Comparison of ENCODE assay signal across 2 cellular contexts in genomic region chr11:57568330-57568766, GRCh38.
TF ChIP-seq lines count a peak whose summit lies in the region.

No MANE protein-coding gene starts in this region.

TF ChIP-seq in SK-N-SH treated with all-trans-retinoic acid at 6 μM for 48 hours, 23 proteins besides CTCF, POLR2A, EP300 and RAD21:
- TF ChIP-seq ARNTL (CRISPR knock-in tag; IDR thresholded peaks at IDR 0.05; ENCODE audit: borderline replicate concordance, low read depth), result no peak
- no peak for TF ChIP-seq TSHZ2 (CRISPR knock-in tag; IDR thresholded peaks at IDR 0.05)
- TF ChIP-seq POU6F1 (CRISPR knock-in tag; IDR thresholded peaks at IDR 0.05; ENCODE audit: borderline replicate concordance, low read depth), result no peak
- TF ChIP-seq TCF4 (CRISPR knock-in tag; IDR thresholded peaks at IDR 0.05; ENCODE audit: borderline replicate concordance), result no peak
- no peak for TF ChIP-seq CREB5 (CRISPR knock-in tag; IDR thresholded peaks at IDR 0.05; ENCODE audit: low read depth)
- no peak for TF ChIP-seq ISL1 (CRISPR knock-in tag; IDR thresholded peaks at IDR 0.05)
- no peak for TF ChIP-seq RARB (CRISPR knock-in tag; IDR thresholded peaks at IDR 0.05)
- TF ChIP-seq PATZ1 (CRISPR knock-in tag; IDR thresholded peaks at IDR 0.05; ENCODE audit: borderline replicate concordance), result no peak
- TF ChIP-seq GLIS3 (CRISPR knock-in tag; IDR thresholded peaks at IDR 0.05), result no peak
- no peak for TF ChIP-seq ZNF70 (CRISPR knock-in tag; IDR thresholded peaks at IDR 0.05)
- TF ChIP-seq BACH2 (CRISPR knock-in tag; IDR thresholded peaks at IDR 0.05; ENCODE audit: borderline replicate concordance), result no peak
- no peak for TF ChIP-seq ZNF8 (CRISPR knock-in tag; IDR thresholded peaks at IDR 0.05)
- no peak for TF ChIP-seq CSRNP3 (CRISPR knock-in tag; IDR thresholded peaks at IDR 0.05)
- TF ChIP-seq ZC3H10 (CRISPR knock-in tag; IDR thresholded peaks at IDR 0.05), result no peak
- no peak for TF ChIP-seq OSR1 (CRISPR knock-in tag; IDR thresholded peaks at IDR 0.05)
- TF ChIP-seq PPARA (CRISPR knock-in tag; IDR thresholded peaks at IDR 0.05; ENCODE audit: borderline replicate concordance), result no peak

TF ChIP-seq in HepG2, 621 proteins besides CTCF, POLR2A, EP300 and RAD21 (continues in another document):
- TF ChIP-seq HOXD1 (CRISPR knock-in tag; IDR thresholded peaks at IDR 0.05), result no peak
- 0 out of 2 replicates have a peak, but pooled peaks have one; percentile 6 for TF ChIP-seq ZNF44 (CRISPR knock-in tag; IDR thresholded peaks at IDR 0.05)
- 0 out of 2 replicates have a peak, but pooled peaks have one; percentile 36 for TF ChIP-seq ZNF784 (CRISPR knock-in tag; IDR thresholded peaks at IDR 0.05; ENCODE audit: borderline replicate concordance)
- no peak for TF ChIP-seq ADNP (CRISPR knock-in tag; IDR thresholded peaks at IDR 0.05)
- TF ChIP-seq FOXA3 (CRISPR knock-in tag; IDR thresholded peaks at IDR 0.05), result no peak
- no peak for TF ChIP-seq NFKBIZ (CRISPR knock-in tag; IDR thresholded peaks at IDR 0.05)
- no peak for TF ChIP-seq NFYC (CRISPR knock-in tag; IDR thresholded peaks at IDR 0.05)
- no peak for TF ChIP-seq SP2 (CRISPR knock-in tag; IDR thresholded peaks at IDR 0.05)
- TF ChIP-seq NKX3-1 (CRISPR knock-in tag; IDR thresholded peaks at IDR 0.05), result no peak; the same call in 1 of the 2 replicates
- TF ChIP-seq GLI4 (CRISPR knock-in tag; IDR thresholded peaks at IDR 0.05; ENCODE audit: borderline replicate concordance), result no peak
- TF ChIP-seq ZNF484 (CRISPR knock-in tag; IDR thresholded peaks at IDR 0.05; ENCODE audit: borderline replicate concordance, low read depth), result no peak
- TF ChIP-seq CENPBD1 (CRISPR knock-in tag; IDR thresholded peaks at IDR 0.05; ENCODE audit: borderline replicate concordance, low read depth), result no peak
- TF ChIP-seq THAP9 (CRISPR knock-in tag; IDR thresholded peaks at IDR 0.05; ENCODE audit: borderline replicate concordance), result 0 out of 2 replicates have a peak, but pooled peaks have one; percentile 56
- TF ChIP-seq PAWR (CRISPR knock-in tag; IDR thresholded peaks at IDR 0.05; ENCODE audit: borderline replicate concordance), result no peak
- TF ChIP-seq PPARG (CRISPR knock-in tag; conservative IDR thresholded peaks at IDR 0.05), result no peak
- TF ChIP-seq ZNF720 (CRISPR knock-in tag; IDR thresholded peaks at IDR 0.05), result no peak
- TF ChIP-seq ARID2 (CRISPR knock-in tag; IDR thresholded peaks at IDR 0.05; ENCODE audit: borderline replicate concordance), result no peak
- peak; percentile 81 for TF ChIP-seq STAG1 (CRISPR knock-in tag; IDR thresholded peaks at IDR 0.05)
- TF ChIP-seq HOXA3 (CRISPR knock-in tag; IDR thresholded peaks at IDR 0.05), result no peak
- no peak for TF ChIP-seq PRDM10 (CRISPR knock-in tag; IDR thresholded peaks at IDR 0.05; ENCODE audit: low read depth)
- no peak for TF ChIP-seq ZNF724P (CRISPR knock-in tag; IDR thresholded peaks at IDR 0.05; ENCODE audit: borderline replicate concordance)
- peak; percentile 5; the same call in 1 of the 2 replicates for TF ChIP-seq ZFP91 (CRISPR knock-in tag; IDR thresholded peaks at IDR 0.05; ENCODE audit: borderline replicate concordance)
- TF ChIP-seq ZNF350 (CRISPR knock-in tag; IDR thresholded peaks at IDR 0.05; ENCODE audit: borderline replicate concordance, low read depth), result 0 out of 2 replicates have a peak, but pooled peaks have one; percentile 9
- 0 out of 2 replicates have a peak, but pooled peaks have one; percentile 42 for TF ChIP-seq SP4 (CRISPR knock-in tag; IDR thresholded peaks at IDR 0.05)
- no peak for TF ChIP-seq PHF5A (CRISPR knock-in tag; IDR thresholded peaks at IDR 0.05; ENCODE audit: low read depth, unreplicated experiment)
- no peak for TF ChIP-seq ZBTB46 (CRISPR knock-in tag; IDR thresholded peaks at IDR 0.05; ENCODE audit: borderline replicate concordance)
- TF ChIP-seq REXO4 (CRISPR knock-in tag; IDR thresholded peaks at IDR 0.05; ENCODE audit: borderline replicate concordance), result no peak
- TF ChIP-seq ZKSCAN8 (CRISPR knock-in tag; IDR thresholded peaks at IDR 0.05; ENCODE audit: borderline replicate concordance), result peak; percentile 97
- no peak for TF ChIP-seq SIN3B (IDR thresholded peaks at IDR 0.05; ENCODE audit: low read length)
- no peak for TF ChIP-seq JDP2 (CRISPR knock-in tag; IDR thresholded peaks at IDR 0.05; ENCODE audit: borderline replicate concordance)
- TF ChIP-seq PATZ1 (CRISPR knock-in tag; IDR thresholded peaks at IDR 0.05), result peak; percentile 28; the same call in 1 of the 2 replicates
- no peak for TF ChIP-seq PRPF4 (IDR thresholded peaks at IDR 0.05; ENCODE audit: low read depth, low read length, poor library complexity, severe bottlenecking)
- no peak for TF ChIP-seq EEA1 (CRISPR knock-in tag; IDR thresholded peaks at IDR 0.05; ENCODE audit: borderline replicate concordance)
- TF ChIP-seq ZKSCAN1 (IDR thresholded peaks at IDR 0.05; ENCODE audit: low read length), result peak; percentile 75; the same call in 1 of the 2 replicates
- peak; percentile 74 for TF ChIP-seq SMC3 (IDR thresholded peaks at IDR 0.05; ENCODE audit: low read length)
- TF ChIP-seq ZNF251 (CRISPR knock-in tag; IDR thresholded peaks at IDR 0.05), result no peak
- no peak for TF ChIP-seq ATF7 (IDR thresholded peaks at IDR 0.05)
- TF ChIP-seq ATF7 (CRISPR knock-in tag; IDR thresholded peaks at IDR 0.05), result no peak
- TF ChIP-seq ZNF709 (CRISPR knock-in tag; IDR thresholded peaks at IDR 0.05), result 0 out of 2 replicates have a peak, but pooled peaks have one; percentile 7
- TF ChIP-seq ZFP36L2 (CRISPR knock-in tag; IDR thresholded peaks at IDR 0.05), result no peak
- TF ChIP-seq ZBTB7A (CRISPR knock-in tag; IDR thresholded peaks at IDR 0.05), result no peak
- no peak for TF ChIP-seq ZNF235 (CRISPR knock-in tag; IDR thresholded peaks at IDR 0.05; ENCODE audit: borderline replicate concordance)
- no peak for TF ChIP-seq REPIN1 (CRISPR knock-in tag; IDR thresholded peaks at IDR 0.05; ENCODE audit: borderline replicate concordance, low read depth)
- TF ChIP-seq ZNF841 (CRISPR knock-in tag; IDR thresholded peaks at IDR 0.05; ENCODE audit: borderline replicate concordance), result no peak
- TF ChIP-seq ZNF30 (CRISPR knock-in tag; IDR thresholded peaks at IDR 0.05), result no peak
- TF ChIP-seq THYN1 (CRISPR knock-in tag; IDR thresholded peaks at IDR 0.05; ENCODE audit: borderline replicate concordance, low read depth), result no peak
- TF ChIP-seq ZNF776 (CRISPR knock-in tag; IDR thresholded peaks at IDR 0.05), result no peak
- TF ChIP-seq FOXC1 (CRISPR knock-in tag; IDR thresholded peaks at IDR 0.05; ENCODE audit: borderline replicate concordance), result peak; percentile 3; the same call in 1 of the 2 replicates
- TF ChIP-seq NCOA2 (CRISPR knock-in tag; IDR thresholded peaks at IDR 0.05), result no peak
- TF ChIP-seq ZBTB42 (CRISPR knock-in tag; IDR thresholded peaks at IDR 0.05), result no peak
- TF ChIP-seq ETV6 (CRISPR knock-in tag; conservative IDR thresholded peaks at IDR 0.05), result no peak
- TF ChIP-seq ZNF3 (CRISPR knock-in tag; IDR thresholded peaks at IDR 0.05), result peak; percentile 81
- TF ChIP-seq BCL3 (CRISPR knock-in tag; IDR thresholded peaks at IDR 0.05), result no peak
